In the genomic region with DNA sequence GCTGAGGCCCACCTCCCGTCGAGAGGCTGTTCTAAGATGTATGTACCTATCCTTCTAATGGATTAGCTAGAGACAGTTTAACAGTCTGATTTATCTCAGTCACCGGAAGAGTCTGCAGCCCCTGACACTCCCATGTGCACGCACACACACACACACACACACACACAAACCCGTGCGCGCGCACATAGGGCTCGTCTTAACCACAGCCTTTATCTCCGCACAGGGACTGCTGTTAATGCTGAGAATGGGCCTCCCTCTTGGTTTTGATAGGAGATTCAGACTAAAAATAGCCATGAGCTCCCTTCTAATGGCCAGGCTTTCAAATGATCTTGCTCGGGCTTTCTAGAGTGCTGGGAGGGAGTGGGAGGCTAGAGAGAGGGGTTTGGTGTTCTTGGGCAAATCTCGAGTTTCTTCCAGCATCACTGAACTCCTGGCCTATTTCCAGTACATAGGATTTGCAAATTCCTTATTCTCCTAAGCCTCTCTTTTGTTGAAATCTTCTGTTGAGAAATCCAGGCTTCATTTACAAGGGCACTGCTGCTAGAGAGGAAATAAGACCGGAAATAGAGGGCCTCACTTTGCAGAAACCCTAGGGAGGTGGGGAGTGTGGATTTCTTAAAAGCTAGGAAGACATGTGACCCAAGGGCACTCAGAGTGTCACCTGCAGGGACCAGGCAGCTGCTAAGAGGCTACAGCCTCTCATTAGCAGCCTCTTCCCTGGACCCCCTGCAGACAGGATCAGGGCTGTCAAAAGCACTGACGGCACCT, we compare ENCODE assay signal across 1 cellular context.
TF ChIP-seq lines count a peak whose summit lies in the region.

No MANE protein-coding gene starts in this region.

TF ChIP-seq in K562, 482 proteins besides CTCF, POLR2A, EP300 and RAD21 (continued from another document and continues in another):
- TF ChIP-seq U2AF2 (optimal IDR thresholded peaks at IDR 0.05; ENCODE audit: low read depth, low read length): no peak
- no peak for TF ChIP-seq NCOA2 (IDR thresholded peaks at IDR 0.05; ENCODE audit: partially characterized antibody in 2 of 2)
- no peak for TF ChIP-seq ZBTB8A (IDR thresholded peaks at IDR 0.05; ENCODE audit: partially characterized antibody)
- TF ChIP-seq, protein P1, sequence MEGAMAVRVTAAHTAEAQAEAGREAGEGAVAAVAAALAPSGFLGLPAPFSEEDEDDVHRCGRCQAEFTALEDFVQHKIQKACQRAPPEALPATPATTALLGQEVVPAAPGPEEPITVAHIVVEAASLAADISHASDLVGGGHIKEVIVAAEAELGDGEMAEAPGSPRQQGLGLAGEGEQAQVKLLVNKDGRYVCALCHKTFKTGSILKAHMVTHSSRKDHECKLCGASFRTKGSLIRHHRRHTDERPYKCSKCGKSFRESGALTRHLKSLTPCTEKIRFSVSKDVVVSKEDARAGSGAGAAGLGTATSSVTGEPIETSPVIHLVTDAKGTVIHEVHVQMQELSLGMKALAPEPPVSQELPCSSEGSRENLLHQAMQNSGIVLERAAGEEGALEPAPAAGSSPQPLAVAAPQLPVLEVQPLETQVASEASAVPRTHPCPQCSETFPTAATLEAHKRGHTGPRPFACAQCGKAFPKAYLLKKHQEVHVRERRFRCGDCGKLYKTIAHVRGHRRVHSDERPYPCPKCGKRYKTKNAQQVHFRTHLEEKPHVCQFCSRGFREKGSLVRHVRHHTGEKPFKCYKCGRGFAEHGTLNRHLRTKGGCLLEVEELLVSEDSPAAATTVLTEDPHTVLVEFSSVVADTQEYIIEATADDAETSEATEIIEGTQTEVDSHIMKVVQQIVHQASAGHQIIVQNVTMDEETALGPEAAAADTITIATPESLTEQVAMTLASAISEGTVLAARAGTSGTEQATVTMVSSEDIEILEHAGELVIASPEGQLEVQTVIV (CRISPR knock-in tag; IDR thresholded peaks at IDR 0.05; ENCODE audit: borderline replicate concordance): no peak
- TF ChIP-seq SIX5 (IDR thresholded peaks at IDR 0.05; ENCODE audit: borderline replicate concordance in 1 of 2, insufficient read depth in 1 of 2, low read depth in 1 of 2, low read length in 2 of 2): no peak
- TF ChIP-seq, protein P2, sequence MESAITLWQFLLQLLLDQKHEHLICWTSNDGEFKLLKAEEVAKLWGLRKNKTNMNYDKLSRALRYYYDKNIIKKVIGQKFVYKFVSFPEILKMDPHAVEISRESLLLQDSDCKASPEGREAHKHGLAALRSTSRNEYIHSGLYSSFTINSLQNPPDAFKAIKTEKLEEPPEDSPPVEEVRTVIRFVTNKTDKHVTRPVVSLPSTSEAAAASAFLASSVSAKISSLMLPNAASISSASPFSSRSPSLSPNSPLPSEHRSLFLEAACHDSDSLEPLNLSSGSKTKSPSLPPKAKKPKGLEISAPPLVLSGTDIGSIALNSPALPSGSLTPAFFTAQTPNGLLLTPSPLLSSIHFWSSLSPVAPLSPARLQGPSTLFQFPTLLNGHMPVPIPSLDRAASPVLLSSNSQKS (CRISPR knock-in tag; IDR thresholded peaks at IDR 0.05): no peak
- TF ChIP-seq CHCHD3 (CRISPR knock-in tag; IDR thresholded peaks at IDR 0.05): no peak
- no peak for TF ChIP-seq KLF6 (CRISPR knock-in tag; IDR thresholded peaks at IDR 0.05; ENCODE audit: borderline replicate concordance)
- no peak for TF ChIP-seq HNRNPUL1 (IDR thresholded peaks at IDR 0.05; ENCODE audit: low read length)
- TF ChIP-seq, protein P3, sequence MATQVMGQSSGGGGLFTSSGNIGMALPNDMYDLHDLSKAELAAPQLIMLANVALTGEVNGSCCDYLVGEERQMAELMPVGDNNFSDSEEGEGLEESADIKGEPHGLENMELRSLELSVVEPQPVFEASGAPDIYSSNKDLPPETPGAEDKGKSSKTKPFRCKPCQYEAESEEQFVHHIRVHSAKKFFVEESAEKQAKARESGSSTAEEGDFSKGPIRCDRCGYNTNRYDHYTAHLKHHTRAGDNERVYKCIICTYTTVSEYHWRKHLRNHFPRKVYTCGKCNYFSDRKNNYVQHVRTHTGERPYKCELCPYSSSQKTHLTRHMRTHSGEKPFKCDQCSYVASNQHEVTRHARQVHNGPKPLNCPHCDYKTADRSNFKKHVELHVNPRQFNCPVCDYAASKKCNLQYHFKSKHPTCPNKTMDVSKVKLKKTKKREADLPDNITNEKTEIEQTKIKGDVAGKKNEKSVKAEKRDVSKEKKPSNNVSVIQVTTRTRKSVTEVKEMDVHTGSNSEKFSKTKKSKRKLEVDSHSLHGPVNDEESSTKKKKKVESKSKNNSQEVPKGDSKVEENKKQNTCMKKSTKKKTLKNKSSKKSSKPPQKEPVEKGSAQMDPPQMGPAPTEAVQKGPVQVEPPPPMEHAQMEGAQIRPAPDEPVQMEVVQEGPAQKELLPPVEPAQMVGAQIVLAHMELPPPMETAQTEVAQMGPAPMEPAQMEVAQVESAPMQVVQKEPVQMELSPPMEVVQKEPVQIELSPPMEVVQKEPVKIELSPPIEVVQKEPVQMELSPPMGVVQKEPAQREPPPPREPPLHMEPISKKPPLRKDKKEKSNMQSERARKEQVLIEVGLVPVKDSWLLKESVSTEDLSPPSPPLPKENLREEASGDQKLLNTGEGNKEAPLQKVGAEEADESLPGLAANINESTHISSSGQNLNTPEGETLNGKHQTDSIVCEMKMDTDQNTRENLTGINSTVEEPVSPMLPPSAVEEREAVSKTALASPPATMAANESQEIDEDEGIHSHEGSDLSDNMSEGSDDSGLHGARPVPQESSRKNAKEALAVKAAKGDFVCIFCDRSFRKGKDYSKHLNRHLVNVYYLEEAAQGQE (CRISPR knock-in tag; IDR thresholded peaks at IDR 0.05; ENCODE audit: low read depth): no peak
- TF ChIP-seq RHOXF2B (CRISPR knock-in tag; conservative IDR thresholded peaks at IDR 0.05): no peak
- TF ChIP-seq, protein P4, sequence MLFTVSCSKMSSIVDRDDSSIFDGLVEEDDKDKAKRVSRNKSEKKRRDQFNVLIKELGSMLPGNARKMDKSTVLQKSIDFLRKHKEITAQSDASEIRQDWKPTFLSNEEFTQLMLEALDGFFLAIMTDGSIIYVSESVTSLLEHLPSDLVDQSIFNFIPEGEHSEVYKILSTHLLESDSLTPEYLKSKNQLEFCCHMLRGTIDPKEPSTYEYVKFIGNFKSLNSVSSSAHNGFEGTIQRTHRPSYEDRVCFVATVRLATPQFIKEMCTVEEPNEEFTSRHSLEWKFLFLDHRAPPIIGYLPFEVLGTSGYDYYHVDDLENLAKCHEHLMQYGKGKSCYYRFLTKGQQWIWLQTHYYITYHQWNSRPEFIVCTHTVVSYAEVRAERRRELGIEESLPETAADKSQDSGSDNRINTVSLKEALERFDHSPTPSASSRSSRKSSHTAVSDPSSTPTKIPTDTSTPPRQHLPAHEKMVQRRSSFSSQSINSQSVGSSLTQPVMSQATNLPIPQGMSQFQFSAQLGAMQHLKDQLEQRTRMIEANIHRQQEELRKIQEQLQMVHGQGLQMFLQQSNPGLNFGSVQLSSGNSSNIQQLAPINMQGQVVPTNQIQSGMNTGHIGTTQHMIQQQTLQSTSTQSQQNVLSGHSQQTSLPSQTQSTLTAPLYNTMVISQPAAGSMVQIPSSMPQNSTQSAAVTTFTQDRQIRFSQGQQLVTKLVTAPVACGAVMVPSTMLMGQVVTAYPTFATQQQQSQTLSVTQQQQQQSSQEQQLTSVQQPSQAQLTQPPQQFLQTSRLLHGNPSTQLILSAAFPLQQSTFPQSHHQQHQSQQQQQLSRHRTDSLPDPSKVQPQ (CRISPR knock-in tag; IDR thresholded peaks at IDR 0.05; ENCODE audit: borderline replicate concordance): no peak
- TF ChIP-seq ARNT (IDR thresholded peaks at IDR 0.05): peak; percentile 84; a peak in 3 of 4 replicates
- TF ChIP-seq ETV1 (tag; conservative IDR thresholded peaks at IDR 0.05; ENCODE audit: low read depth): peak; percentile 90
- TF ChIP-seq, protein P5, sequence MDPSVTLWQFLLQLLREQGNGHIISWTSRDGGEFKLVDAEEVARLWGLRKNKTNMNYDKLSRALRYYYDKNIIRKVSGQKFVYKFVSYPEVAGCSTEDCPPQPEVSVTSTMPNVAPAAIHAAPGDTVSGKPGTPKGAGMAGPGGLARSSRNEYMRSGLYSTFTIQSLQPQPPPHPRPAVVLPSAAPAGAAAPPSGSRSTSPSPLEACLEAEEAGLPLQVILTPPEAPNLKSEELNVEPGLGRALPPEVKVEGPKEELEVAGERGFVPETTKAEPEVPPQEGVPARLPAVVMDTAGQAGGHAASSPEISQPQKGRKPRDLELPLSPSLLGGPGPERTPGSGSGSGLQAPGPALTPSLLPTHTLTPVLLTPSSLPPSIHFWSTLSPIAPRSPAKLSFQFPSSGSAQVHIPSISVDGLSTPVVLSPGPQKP (CRISPR knock-in tag; IDR thresholded peaks at IDR 0.05): no peak
- TF ChIP-seq, protein P6, sequence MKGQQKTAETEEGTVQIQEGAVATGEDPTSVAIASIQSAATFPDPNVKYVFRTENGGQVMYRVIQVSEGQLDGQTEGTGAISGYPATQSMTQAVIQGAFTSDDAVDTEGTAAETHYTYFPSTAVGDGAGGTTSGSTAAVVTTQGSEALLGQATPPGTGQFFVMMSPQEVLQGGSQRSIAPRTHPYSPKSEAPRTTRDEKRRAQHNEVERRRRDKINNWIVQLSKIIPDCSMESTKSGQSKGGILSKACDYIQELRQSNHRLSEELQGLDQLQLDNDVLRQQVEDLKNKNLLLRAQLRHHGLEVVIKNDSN (CRISPR knock-in tag; IDR thresholded peaks at IDR 0.05): no peak
- TF ChIP-seq, protein P7, sequence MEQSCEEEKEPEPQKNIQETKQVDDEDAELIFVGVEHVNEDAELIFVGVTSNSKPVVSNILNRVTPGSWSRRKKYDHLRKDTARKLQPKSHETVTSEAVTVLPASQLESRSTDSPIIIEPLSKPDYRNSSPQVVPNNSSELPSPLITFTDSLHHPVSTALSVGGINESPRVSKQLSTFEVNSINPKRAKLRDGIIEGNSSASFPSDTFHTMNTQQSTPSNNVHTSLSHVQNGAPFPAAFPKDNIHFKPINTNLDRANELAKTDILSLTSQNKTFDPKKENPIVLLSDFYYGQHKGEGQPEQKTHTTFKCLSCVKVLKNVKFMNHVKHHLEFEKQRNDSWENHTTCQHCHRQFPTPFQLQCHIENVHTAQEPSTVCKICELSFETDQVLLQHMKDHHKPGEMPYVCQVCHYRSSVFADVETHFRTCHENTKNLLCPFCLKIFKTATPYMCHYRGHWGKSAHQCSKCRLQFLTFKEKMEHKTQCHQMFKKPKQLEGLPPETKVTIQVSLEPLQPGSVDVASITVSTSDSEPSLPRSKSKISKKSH (CRISPR knock-in tag; IDR thresholded peaks at IDR 0.05): no peak
- no peak for TF ChIP-seq HDAC6 (IDR thresholded peaks at IDR 0.05; ENCODE audit: low read depth, low read length)
- TF ChIP-seq, protein P8, sequence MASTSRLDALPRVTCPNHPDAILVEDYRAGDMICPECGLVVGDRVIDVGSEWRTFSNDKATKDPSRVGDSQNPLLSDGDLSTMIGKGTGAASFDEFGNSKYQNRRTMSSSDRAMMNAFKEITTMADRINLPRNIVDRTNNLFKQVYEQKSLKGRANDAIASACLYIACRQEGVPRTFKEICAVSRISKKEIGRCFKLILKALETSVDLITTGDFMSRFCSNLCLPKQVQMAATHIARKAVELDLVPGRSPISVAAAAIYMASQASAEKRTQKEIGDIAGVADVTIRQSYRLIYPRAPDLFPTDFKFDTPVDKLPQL (IDR thresholded peaks at IDR 0.05; ENCODE audit: extremely low read depth, insufficient read length): no peak
- no peak for TF ChIP-seq PHTF2 (CRISPR knock-in tag; IDR thresholded peaks at IDR 0.05)
- TF ChIP-seq LEF1 (IDR thresholded peaks at IDR 0.05): peak; percentile 93
- no peak for TF ChIP-seq FOXK1 (CRISPR knock-in tag; IDR thresholded peaks at IDR 0.05; ENCODE audit: borderline replicate concordance)
- TF ChIP-seq, protein P9, sequence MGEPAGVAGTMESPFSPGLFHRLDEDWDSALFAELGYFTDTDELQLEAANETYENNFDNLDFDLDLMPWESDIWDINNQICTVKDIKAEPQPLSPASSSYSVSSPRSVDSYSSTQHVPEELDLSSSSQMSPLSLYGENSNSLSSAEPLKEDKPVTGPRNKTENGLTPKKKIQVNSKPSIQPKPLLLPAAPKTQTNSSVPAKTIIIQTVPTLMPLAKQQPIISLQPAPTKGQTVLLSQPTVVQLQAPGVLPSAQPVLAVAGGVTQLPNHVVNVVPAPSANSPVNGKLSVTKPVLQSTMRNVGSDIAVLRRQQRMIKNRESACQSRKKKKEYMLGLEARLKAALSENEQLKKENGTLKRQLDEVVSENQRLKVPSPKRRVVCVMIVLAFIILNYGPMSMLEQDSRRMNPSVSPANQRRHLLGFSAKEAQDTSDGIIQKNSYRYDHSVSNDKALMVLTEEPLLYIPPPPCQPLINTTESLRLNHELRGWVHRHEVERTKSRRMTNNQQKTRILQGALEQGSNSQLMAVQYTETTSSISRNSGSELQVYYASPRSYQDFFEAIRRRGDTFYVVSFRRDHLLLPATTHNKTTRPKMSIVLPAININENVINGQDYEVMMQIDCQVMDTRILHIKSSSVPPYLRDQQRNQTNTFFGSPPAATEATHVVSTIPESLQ (CRISPR knock-in tag; IDR thresholded peaks at IDR 0.05): no peak
- no peak for TF ChIP-seq SIRT6 (IDR thresholded peaks at IDR 0.05; ENCODE audit: low read depth, low read length)
- TF ChIP-seq POLR2H (tag; IDR thresholded peaks at IDR 0.05; ENCODE audit: low read depth): no peak
- TF ChIP-seq, protein P10, sequence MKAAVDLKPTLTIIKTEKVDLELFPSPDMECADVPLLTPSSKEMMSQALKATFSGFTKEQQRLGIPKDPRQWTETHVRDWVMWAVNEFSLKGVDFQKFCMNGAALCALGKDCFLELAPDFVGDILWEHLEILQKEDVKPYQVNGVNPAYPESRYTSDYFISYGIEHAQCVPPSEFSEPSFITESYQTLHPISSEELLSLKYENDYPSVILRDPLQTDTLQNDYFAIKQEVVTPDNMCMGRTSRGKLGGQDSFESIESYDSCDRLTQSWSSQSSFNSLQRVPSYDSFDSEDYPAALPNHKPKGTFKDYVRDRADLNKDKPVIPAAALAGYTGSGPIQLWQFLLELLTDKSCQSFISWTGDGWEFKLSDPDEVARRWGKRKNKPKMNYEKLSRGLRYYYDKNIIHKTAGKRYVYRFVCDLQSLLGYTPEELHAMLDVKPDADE (conservative IDR thresholded peaks at IDR 0.05; ENCODE audit: control insufficient read depth, low read depth, low read length): peak; percentile 53; the same call in 1 of the 2 replicates
- no peak for TF ChIP-seq SMAD2 (IDR thresholded peaks at IDR 0.05; ENCODE audit: low read depth, low read length)
- TF ChIP-seq SNIP1 (IDR thresholded peaks at IDR 0.05; ENCODE audit: low read depth): no peak
- no peak for TF ChIP-seq MAFF (IDR thresholded peaks at IDR 0.05; ENCODE audit: low read length)
- TF ChIP-seq ZNF347 (CRISPR knock-in tag; IDR thresholded peaks at IDR 0.05; ENCODE audit: low read depth): no peak
- no peak; the same call in 1 of the 2 replicates for TF ChIP-seq DDX20 (tag; IDR thresholded peaks at IDR 0.05; ENCODE audit: low read depth)
- no peak for TF ChIP-seq ZNF707 (CRISPR knock-in tag; conservative IDR thresholded peaks at IDR 0.05)
- TF ChIP-seq, protein P11, sequence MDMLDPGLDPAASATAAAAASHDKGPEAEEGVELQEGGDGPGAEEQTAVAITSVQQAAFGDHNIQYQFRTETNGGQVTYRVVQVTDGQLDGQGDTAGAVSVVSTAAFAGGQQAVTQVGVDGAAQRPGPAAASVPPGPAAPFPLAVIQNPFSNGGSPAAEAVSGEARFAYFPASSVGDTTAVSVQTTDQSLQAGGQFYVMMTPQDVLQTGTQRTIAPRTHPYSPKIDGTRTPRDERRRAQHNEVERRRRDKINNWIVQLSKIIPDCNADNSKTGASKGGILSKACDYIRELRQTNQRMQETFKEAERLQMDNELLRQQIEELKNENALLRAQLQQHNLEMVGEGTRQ (CRISPR knock-in tag; IDR thresholded peaks at IDR 0.05): no peak; the same call in 1 of the 2 replicates
- TF ChIP-seq MYBL2 (IDR thresholded peaks at IDR 0.05; ENCODE audit: low read depth): no peak
- no peak for TF ChIP-seq MYBL2 (CRISPR knock-in tag; IDR thresholded peaks at IDR 0.05; ENCODE audit: borderline replicate concordance)
